In genomic region chr18:74498712-74499629, GRCh38 we compare ENCODE assay signal across 7 cellular contexts. TPM values are rescaled to one million over a fixed set of nuclear protein-coding genes. Genes with fewer than 3 reads are reported as not detected.
DNase-seq lines count a peak whose midpoint lies in the region; ATAC-seq and TF ChIP-seq lines count a peak whose summit lies in the region.

No MANE protein-coding gene starts in this region.

- H3K36me3 ChIP-seq in adipocyte (ENCODE audit: control insufficient read depth, insufficient read depth, low read length, severe bottlenecking) (peaks cover 27% of the 10 kb centered on the region), left lung (peaks cover 6 to 32% of the 10 kb centered on the region in 2 donors)

- H3K27me3 ChIP-seq in adipocyte (replicated peaks; ENCODE audit: control insufficient read depth, insufficient read depth, low read length): no peaks in the 10 kb centered on the region
- H3K27me3 ChIP-seq in left lung: no peaks in the 10 kb centered on the region

- peak overlapping the region; percentile 82 to 87 for H3K27ac ChIP-seq in left lung

- DNase-seq in T follicular helper cell (ENCODE audit: low read depth): peak; percentile 61
- DNase-seq in adipocyte (ENCODE audit: low read depth): no peak
- DNase-seq in left lung: peak; percentile 84 to 90
- peak; percentile 66 to 79 (median 67) for DNase-seq in stimulated activated CD4-positive, alpha-beta T cell treated with anti-CD3 and anti-CD28 coated beads, TNF-alpha, amount 100 ng/mL, for 48 hours (ENCODE audit: low read depth in 3 of 3)
- no peak for DNase-seq in NCI-H2081 (lab: John Stamatoyannopoulos, UW)

- TF ChIP-seq CTCF in left lung (IDR thresholded peaks at IDR 0.05): no peak

- H3K4me1 ChIP-seq in adipocyte (ENCODE audit: control insufficient read depth, insufficient read depth, low read length) (peaks cover 46% of the 10 kb centered on the region), left lung (peaks cover 17 to 56% of the 10 kb centered on the region in 2 donors)

- H3K4me3 ChIP-seq in adipocyte (ENCODE audit: low read length) (peak overlapping the region; percentile 74), left lung (peak overlapping the region; percentile 8 to 42)

- TF ChIP-seq POLR2A in GM19193 (IDR thresholded peaks at IDR 0.05; ENCODE audit: extremely low read depth, insufficient read depth, insufficient read length): peak; percentile 50

- ATAC-seq in HG03280 (IDR thresholded peaks at IDR 0.05; ENCODE audit: unreplicated experiment): peak; percentile 33
- peak; percentile 25 for ATAC-seq in left lung

- H3K9me3 ChIP-seq in adipocyte (ENCODE audit: control insufficient read depth, low read length) (no peaks in the 10 kb centered on the region), left lung (no peaks in the 10 kb centered on the region)

- H3K9ac ChIP-seq in adipocyte (ENCODE audit: low read length): peak overlapping the region; percentile 80

- intact Hi-C loops in left lung (cut with DNase I): no loop called here

RNA-seq across cellular contexts. Expression of gene CNDP2, which starts 2.8 kb away (rescaled TPM):
- total RNA-seq in left lung: 100 to 1,000 TPM; 242 to 301 TPM

RNA-seq across cellular contexts. Expression of gene CNDP1, which starts 35.3 kb away (rescaled TPM):
- total RNA-seq in left lung: not detected

RNA-seq across cellular contexts. Expression of gene DIPK1C, which starts 41.9 kb away (rescaled TPM):
- total RNA-seq in left lung: not detected

Comparison
In these comparisons a context has a peak if more than half of its experiments do, and no peak if none do; other contexts are left out.
1. DNase-seq: peak in T follicular helper cell (single experiment), left lung (2 of 2) and stimulated activated CD4-positive, alpha-beta T cell treated with anti-CD3 and anti-CD28 coated beads, TNF-alpha, amount 100 ng/mL, for 48 hours (3 of 3); none in adipocyte (single experiment) and NCI-H2081 (0 of 2).